Comparison of ENCODE assay signal across 14 cellular contexts in genomic region chr3:189937302-189938255, GRCh38.
DNase-seq lines count a peak whose midpoint lies in the region; ATAC-seq and TF ChIP-seq lines count a peak whose summit lies in the region.
"Had no signal": no experiment of that assay in that cellular context is flagged by ENCODE, and none has a peak within 500 bp of the region (broad histone marks: within the 10 kb centered on the region; RNA-seq: fewer than 3 reads in every experiment).

No MANE protein-coding gene starts in this region.

- no peak overlapping the region for H3K4ac ChIP-seq in mesendoderm (ENCODE audit: low read depth, low read length)

- H3K56ac ChIP-seq in mesendoderm (ENCODE audit: low read length), result no peak overlapping the region

- no peaks in the 10 kb centered on the region for H3K9me3 ChIP-seq in body of pancreas
- H3K9me3 ChIP-seq in ascending aorta, result no peaks in the 10 kb centered on the region

- H2BK15ac ChIP-seq in mesendoderm (replicated peaks; ENCODE audit: low read depth), result no peak overlapping the region

- TF ChIP-seq POLR2A in body of pancreas (IDR thresholded peaks at IDR 0.05), result no peak

- H3K27ac ChIP-seq in mesendoderm (ENCODE audit: low read depth, low read length) (no peak overlapping the region), body of pancreas (no peak overlapping the region), ascending aorta (no peak overlapping the region)

- H3K36me3 ChIP-seq in BJ (ENCODE audit: control insufficient read depth, insufficient read depth, low read length) (no peaks in the 10 kb centered on the region), mesendoderm (ENCODE audit: control insufficient read depth, insufficient read depth, low read length) (no peaks in the 10 kb centered on the region), body of pancreas (replicated peaks in 1 of 2; ENCODE audit: insufficient read depth in 1 of 2, low read depth in 2 of 2) (no peaks in the 10 kb centered on the region), ascending aorta (no peaks in the 10 kb centered on the region)

- no peaks in the 10 kb centered on the region for H3K27me3 Mint-ChIP-seq in chondrocyte (ENCODE audit: low read depth)
- H3K27me3 Mint-ChIP-seq: activated CD4-positive, alpha-beta memory T cell treated with anti-CD3 and anti-CD28 coated beads, Interleukin-2, amount 10 ng/mL, durations not matched to agents 7 days and 5 days; CD4-positive, alpha-beta T cell had no signal

- no peak overlapping the region for H3K23ac ChIP-seq in mesendoderm (ENCODE audit: low read length)

- H2BK120ac ChIP-seq in mesendoderm (ENCODE audit: low read depth, low read length), result no peak overlapping the region

- H3K36me3 Mint-ChIP-seq in chondrocyte (ENCODE audit: low read depth), result no peaks in the 10 kb centered on the region

- intact Hi-C loops in body of pancreas (cut with DNase I), result no loop called here
- intact Hi-C loops in ascending aorta (cut with DNase I), result no loop called here

- H3K79me2 ChIP-seq in mesendoderm (ENCODE audit: control insufficient read depth, insufficient read depth, low read length), result no peaks in the 10 kb centered on the region

- no peak overlapping the region for H3K9ac ChIP-seq in mesendoderm (ENCODE audit: low read length)

- ATAC-seq in body of pancreas (no peak), GM19351 (IDR thresholded peaks at IDR 0.05; ENCODE audit: unreplicated experiment) (no peak)

- no peaks in the 10 kb centered on the region for H3K79me1 ChIP-seq in mesendoderm (ENCODE audit: low read length)

- POLR2A ChIA-PET in BJ (lab: Charles Lee), result no interaction called here

- no peak overlapping the region for H2BK5ac ChIP-seq in mesendoderm (ENCODE audit: low read length)

- DNase-seq in BJ (ENCODE audit: low read depth) (peak; percentile 98), NCI-H146 treated with DMSO at 0.1 percent for 48 hours (lab: John Stamatoyannopoulos, UW; ENCODE audit: unreplicated experiment) (peak; percentile 18), chondrocyte (ENCODE audit: low spot score) (no peak), mesendoderm (peak; percentile 95), body of pancreas (no peak), ascending aorta (ENCODE audit: low spot score in 2 of 2) (no peak), midbrain (lab: John Stamatoyannopoulos, UW) (no peak)
- DNase-seq: activated CD4-positive, alpha-beta memory T cell treated with anti-CD3 and anti-CD28 coated beads, Interleukin-2, amount 10 ng/mL, durations not matched to agents 7 days and 5 days; anterior cingulate cortex; CD4-positive, alpha-beta T cell; NCI-H2107; occipital lobe; SHP77 had no signal

- no CpG with 5 or more reads among the region's 9 CpGs for WGBS in mesendoderm (ENCODE audit: extremely low coverage, insufficient coverage, low lambda C conversion rate)
- 80 to 84% methylated on average over 9 of the region's 9 CpGs for WGBS in body of pancreas, 2 donors

- no peak overlapping the region for H4K8ac ChIP-seq in mesendoderm (ENCODE audit: low read depth, low read length)

- peaks cover 29% of the 10 kb centered on the region for H3K4me1 Mint-ChIP-seq in chondrocyte (ENCODE audit: low read depth)
- H3K4me1 Mint-ChIP-seq: activated CD4-positive, alpha-beta memory T cell treated with anti-CD3 and anti-CD28 coated beads, Interleukin-2, amount 10 ng/mL, durations not matched to agents 7 days and 5 days had no signal

- H3K4me1 ChIP-seq in mesendoderm (ENCODE audit: control insufficient read depth, low read depth, low read length) (no peaks in the 10 kb centered on the region), body of pancreas (peaks cover 21% of the 10 kb centered on the region), ascending aorta (no peaks in the 10 kb centered on the region)

- H3K27ac Mint-ChIP-seq in chondrocyte (ENCODE audit: unreplicated experiment), result peak overlapping the region; percentile 64
- H3K27ac Mint-ChIP-seq: activated CD4-positive, alpha-beta memory T cell treated with anti-CD3 and anti-CD28 coated beads, Interleukin-2, amount 10 ng/mL, durations not matched to agents 7 days and 5 days; CD4-positive, alpha-beta T cell had no signal

- no peak overlapping the region for H3K4me3 Mint-ChIP-seq in chondrocyte (ENCODE audit: unreplicated experiment)
- H3K4me3 Mint-ChIP-seq: activated CD4-positive, alpha-beta memory T cell treated with anti-CD3 and anti-CD28 coated beads, Interleukin-2, amount 10 ng/mL, durations not matched to agents 7 days and 5 days; CD4-positive, alpha-beta T cell had no signal

- no peak overlapping the region for H3K18ac ChIP-seq in mesendoderm (ENCODE audit: low read length)

- no peak overlapping the region for H2AK5ac ChIP-seq in mesendoderm (ENCODE audit: low read length)

- no peak overlapping the region for H3K4me3 ChIP-seq in BJ (ENCODE audit: low read depth, low read length)
- H3K4me3 ChIP-seq in mesendoderm (ENCODE audit: low read length), result no peak overlapping the region
- no peak overlapping the region for H3K4me3 ChIP-seq in body of pancreas
- H3K4me3 ChIP-seq in ascending aorta, result no peak overlapping the region

- H3K9me3 Mint-ChIP-seq in chondrocyte (ENCODE audit: low read depth), result no peaks in the 10 kb centered on the region
- H3K9me3 Mint-ChIP-seq: activated CD4-positive, alpha-beta memory T cell treated with anti-CD3 and anti-CD28 coated beads, Interleukin-2, amount 10 ng/mL, durations not matched to agents 7 days and 5 days had no signal

- H3K4me2 ChIP-seq in mesendoderm (ENCODE audit: low read length), result no peak overlapping the region

- H3K27me3 ChIP-seq in BJ (ENCODE audit: control insufficient read depth, insufficient read depth, low read length), result peaks cover 2% of the 10 kb centered on the region
- H3K27me3 ChIP-seq in mesendoderm (ENCODE audit: insufficient read depth, low read length, poor library complexity), result no peaks in the 10 kb centered on the region
- no peaks in the 10 kb centered on the region for H3K27me3 ChIP-seq in body of pancreas
- no peaks in the 10 kb centered on the region for H3K27me3 ChIP-seq in ascending aorta

- TF ChIP-seq CTCF in BJ (IDR thresholded peaks at IDR 0.05; ENCODE audit: insufficient read depth, low read depth, low read length) (no peak), chondrocyte (IDR thresholded peaks at IDR 0.05) (no peak), body of pancreas (IDR thresholded peaks at IDR 0.05) (no peak), ascending aorta (IDR thresholded peaks at IDR 0.05) (no peak)

- CTCF ChIA-PET in BJ (lab: Yijun Ruan, JAX), result interaction anchor here (1.8 to 5.3 kb wide), 3 partner anchors 11 to 23 kb away, joined by 3 to 22 read pairs (median 8); no protein-coding TSS in a partner anchor

- H4K5ac ChIP-seq in mesendoderm (ENCODE audit: low read length), result no peak overlapping the region

Comparison
In these comparisons a context has a peak if more than half of its experiments do, and no peak if none do; other contexts are left out.
1. DNase-seq: peak in BJ (single experiment), NCI-H146 treated with DMSO at 0.1 percent for 48 hours (single experiment) and mesendoderm (single experiment); none in chondrocyte (single experiment), body of pancreas (0 of 4), ascending aorta (0 of 2) and midbrain (single experiment).